Comparison of ENCODE assay signal across 23 cellular contexts in the genomic region with DNA sequence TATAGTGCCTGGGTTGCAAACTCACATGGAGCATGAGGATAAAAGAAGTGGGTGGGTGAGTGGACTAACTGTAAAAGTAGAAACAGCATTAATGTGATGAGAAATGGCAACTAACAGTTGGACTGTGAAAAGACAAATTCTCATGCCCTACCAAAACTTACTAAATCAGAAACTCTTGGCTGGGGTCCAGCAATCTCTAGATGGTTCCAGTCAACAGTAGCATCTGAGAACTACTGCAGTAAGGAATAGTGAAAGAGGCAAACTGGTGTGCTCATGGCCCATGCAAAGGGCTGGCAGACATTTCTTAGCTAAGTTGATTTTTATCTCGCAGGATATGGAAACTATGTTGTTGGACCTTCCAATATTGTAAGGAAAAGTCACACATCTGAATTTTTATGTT.
"Had no signal": no experiment of that assay in that cellular context is flagged by ENCODE, and none has a peak within 500 bp of the region (broad histone marks: within the 10 kb centered on the region; RNA-seq: fewer than 3 reads in every experiment).

No MANE protein-coding gene starts in this region.

- H3K4me1 Mint-ChIP-seq: neural progenitor cell had no signal

- H3K36me3 Mint-ChIP-seq: stimulated activated effector memory CD8-positive, alpha-beta T cell treated with anti-CD3 and anti-CD28 coated beads, Interleukin-12 subunit alpha, Interleukin-12 subunit beta, amount 100 ng/mL, for 72 hours had no signal

- ATAC-seq: activated CD4-positive, alpha-beta T cell treated with anti-CD3 and anti-CD28 coated beads for 36 hours; esophagus mucosa; left cardiac atrium; sciatic nerve; stimulated activated effector memory CD8-positive, alpha-beta T cell treated with anti-CD3 and anti-CD28 coated beads, Interleukin-12 subunit alpha, Interleukin-12 subunit beta, amount 100 ng/mL, for 72 hours; stimulated activated naive CD8-positive, alpha-beta T cell treated with anti-CD3 and anti-CD28 coated beads, Interleukin-15, amount 100 ng/mL, for 72 hours had no signal

- DNase-seq: activated B cell treated with CpG ODN at 0.5 μM for 24 hours; activated CD4-positive, alpha-beta T cell treated with anti-CD3 and anti-CD28 coated beads for 36 hours; activated CD4-positive, alpha-beta T cell treated with anti-CD3 and anti-CD28 coated beads, Interleukin-2, amount 50 U/mL, for 4 hours; activated naive CD4-positive, alpha-beta T cell treated with anti-CD3 and anti-CD28 coated beads for 36 hours; activated naive CD8-positive, alpha-beta T cell treated with anti-CD3 and anti-CD28 coated beads, Interleukin-2, amount 10 ng/mL, durations not matched to agents 7 days and 5 days; activated T-cell treated with anti-CD3 and anti-CD28 coated beads, Interleukin-2, amount 50 U/mL, for 48 hours; amniotic stem cell; effector memory CD4-positive, alpha-beta T cell; glutamatergic neuron; hypothalamus; left cardiac atrium; posterior cingulate gyrus; small intestine; stimulated activated CD4-positive, alpha-beta T cell treated with anti-CD3 and anti-CD28 coated beads, Interleukin-2, amount 100 ng/mL, for 24 hours; stimulated activated naive CD8-positive, alpha-beta T cell treated with anti-CD3 and anti-CD28 coated beads, Interleukin-15, amount 100 ng/mL, for 72 hours; T-helper 9 cell had no signal

- H3K4me3 Mint-ChIP-seq: activated B cell treated with CpG ODN at 0.5 μM for 24 hours; activated CD4-positive, alpha-beta T cell treated with anti-CD3 and anti-CD28 coated beads for 36 hours; activated naive CD4-positive, alpha-beta T cell treated with anti-CD3 and anti-CD28 coated beads for 36 hours; activated naive CD8-positive, alpha-beta T cell treated with anti-CD3 and anti-CD28 coated beads, Interleukin-2, amount 10 ng/mL, durations not matched to agents 7 days and 5 days; central memory CD8-positive, alpha-beta T cell; neural progenitor cell; stimulated activated effector memory CD8-positive, alpha-beta T cell treated with anti-CD3 and anti-CD28 coated beads, Interleukin-12 subunit alpha, Interleukin-12 subunit beta, amount 100 ng/mL, for 72 hours; stimulated activated naive CD8-positive, alpha-beta T cell treated with anti-CD3 and anti-CD28 coated beads, Interleukin-15, amount 100 ng/mL, for 72 hours had no signal

- H3K27me3 Mint-ChIP-seq: activated CD4-positive, alpha-beta T cell treated with anti-CD3 and anti-CD28 coated beads for 36 hours; activated naive CD8-positive, alpha-beta T cell treated with anti-CD3 and anti-CD28 coated beads, Interleukin-2, amount 10 ng/mL, durations not matched to agents 7 days and 5 days; central memory CD8-positive, alpha-beta T cell; stimulated activated naive CD8-positive, alpha-beta T cell treated with anti-CD3 and anti-CD28 coated beads, Interleukin-15, amount 100 ng/mL, for 72 hours had no signal

- H3K27ac Mint-ChIP-seq: activated B cell treated with CpG ODN at 0.5 μM for 24 hours; activated CD4-positive, alpha-beta T cell treated with anti-CD3 and anti-CD28 coated beads for 36 hours; activated naive CD4-positive, alpha-beta T cell treated with anti-CD3 and anti-CD28 coated beads for 36 hours; activated naive CD8-positive, alpha-beta T cell treated with anti-CD3 and anti-CD28 coated beads, Interleukin-2, amount 10 ng/mL, durations not matched to agents 7 days and 5 days; neural progenitor cell; stimulated activated effector memory CD8-positive, alpha-beta T cell treated with anti-CD3 and anti-CD28 coated beads, Interleukin-12 subunit alpha, Interleukin-12 subunit beta, amount 100 ng/mL, for 72 hours; stimulated activated naive CD8-positive, alpha-beta T cell treated with anti-CD3 and anti-CD28 coated beads, Interleukin-15, amount 100 ng/mL, for 72 hours had no signal

- H3K4me3 ChIP-seq: breast epithelium, neural progenitor cell, tibial nerve had no signal

- H3K9me3 Mint-ChIP-seq: activated naive CD4-positive, alpha-beta T cell treated with anti-CD3 and anti-CD28 coated beads for 36 hours; central memory CD8-positive, alpha-beta T cell; stimulated activated effector memory CD8-positive, alpha-beta T cell treated with anti-CD3 and anti-CD28 coated beads, Interleukin-12 subunit alpha, Interleukin-12 subunit beta, amount 100 ng/mL, for 72 hours had no signal
